Comparison of ENCODE assay signal across 19 cellular contexts in genomic region chr1:222592171-222592570, GRCh38. TPM values are rescaled to one million over a fixed set of nuclear protein-coding genes. Genes with fewer than 3 reads are reported as not detected.
DNase-seq lines count a peak whose midpoint lies in the region; TF ChIP-seq lines count a peak whose summit lies in the region.
"Had no signal": no experiment of that assay in that cellular context is flagged by ENCODE, and none has a peak within 500 bp of the region (broad histone marks: within the 10 kb centered on the region; RNA-seq: fewer than 3 reads in every experiment).

No MANE protein-coding gene starts in this region.

- DNase-seq in EH (ENCODE audit: low read depth) (peak; percentile 47), RPMI7951 (ENCODE audit: low read depth) (peak; percentile 11), fibroblast of the aortic adventitia (ENCODE audit: low read depth) (peak; percentile 12), stromal cell of bone marrow (ENCODE audit: low read depth) (peak; percentile 50), esophagus squamous epithelium (lab: John Stamatoyannopoulos, UW) (no peak), HAP-1 (ENCODE audit: low spot score in 2 of 2) (no peak)
- no peak for DNase-seq in activated CD8-positive, alpha-beta memory T cell treated with anti-CD3 and anti-CD28 coated beads for 24 hours
- DNase-seq: activated effector memory CD4-positive, alpha-beta T cell treated with anti-CD3 and anti-CD28 coated beads, Interleukin-2, amount 50 U/mL, for 16 hours; C1 segment of cervical spinal cord; central memory CD4-positive, alpha-beta T cell; DMS53; foreskin melanocyte; NCI-H187; NCI-H446; pancreas; SHP77; stimulated activated CD4-positive, alpha-beta T cell treated with anti-CD3 and anti-CD28 coated beads, Interleukin-2, amount 100 ng/mL, for 48 hours; T-helper 2 cell; testis had no signal

- H3K9me3 ChIP-seq in esophagus squamous epithelium, result no peaks in the 10 kb centered on the region
- no peaks in the 10 kb centered on the region for H3K9me3 ChIP-seq in HAP-1
- H3K9me3 ChIP-seq: pancreas, testis had no signal

- H3K4me1 ChIP-seq in esophagus squamous epithelium (peaks cover 4 to 26% (median 14%) of the 10 kb centered on the region in 3 donors), HAP-1 (peaks cover 10% of the 10 kb centered on the region)

- 68 to 81% methylated on average over 3 of the region's 3 CpGs for WGBS in esophagus squamous epithelium, 2 donors

- H3K27me3 ChIP-seq in esophagus squamous epithelium (no peaks in the 10 kb centered on the region), HAP-1 (ENCODE audit: low read depth) (no peaks in the 10 kb centered on the region; the same call in 1 of the 2 replicates)
- H3K27me3 ChIP-seq: pancreas, testis had no signal

- intact Hi-C loops in esophagus squamous epithelium (cut with DNase I), result no loop called here

- TF ChIP-seq CTCF in fibroblast of the aortic adventitia (IDR thresholded peaks at IDR 0.05; ENCODE audit: insufficient read depth, low read length), result no peak
- TF ChIP-seq CTCF in esophagus squamous epithelium (IDR thresholded peaks at IDR 0.05), result no peak

- H3K36me3 ChIP-seq in esophagus squamous epithelium (peaks cover 0 to 9% (median under 1%) of the 10 kb centered on the region in 3 donors), HAP-1 (replicated peaks) (peaks cover 10% of the 10 kb centered on the region)
- H3K36me3 ChIP-seq: pancreas had no signal

- in situ Hi-C loops in HAP-1 (cut with MboI; ENCODE audit: low sequenced_read_pairs), result no loop called here

- TF ChIP-seq POLR2A in esophagus squamous epithelium (IDR thresholded peaks at IDR 0.05), result no peak

- no peak overlapping the region for H3K27ac ChIP-seq in esophagus squamous epithelium
- H3K27ac ChIP-seq: pancreas, testis had no signal

- no peak overlapping the region for H3K4me3 ChIP-seq in fibroblast of the aortic adventitia (ENCODE audit: low read depth, low read length)
- H3K4me3 ChIP-seq in esophagus squamous epithelium, result no peak overlapping the region
- no peak overlapping the region for H3K4me3 ChIP-seq in HAP-1
- H3K4me3 ChIP-seq: pancreas, testis had no signal

RNA-seq across cellular contexts. Expression of gene TAF1A, which starts 2.4 kb away (rescaled TPM):
- 15.7 and 17.4 TPM in 2 replicates for total RNA-seq in RPMI7951 (2014; rRNA removed; shearing (Covaris generic))
- total RNA-seq in fibroblast of the aortic adventitia (ENCODE audit: low replicate concordance), result 11.8 and 16.5 TPM in 2 replicates
- total RNA-seq in esophagus squamous epithelium, result 1 to 10 TPM; 2.3 to 7.7 (median 5.2) TPM

RNA-seq across cellular contexts. Expression of gene MIA3, which starts 25.7 kb away (rescaled TPM):
- total RNA-seq in RPMI7951 (2014; rRNA removed; shearing (Covaris generic)), result 22.7 and 25.5 TPM in 2 replicates
- total RNA-seq in fibroblast of the aortic adventitia (ENCODE audit: low replicate concordance) (61.5 and 81.0 TPM in 2 replicates), esophagus squamous epithelium (10 to 100 TPM; 17.5 to 40.4 (median 24.0) TPM)

RNA-seq across cellular contexts. Expression of gene HHIPL2, which starts 44.3 kb away (rescaled TPM):
- total RNA-seq in RPMI7951 (2014; rRNA removed; shearing (Covaris generic)), result 0.29 and 1.4 TPM in 2 replicates
- total RNA-seq in fibroblast of the aortic adventitia (ENCODE audit: low replicate concordance), result 0.18 TPM in 1 of 2 replicates, not detected in the other
- total RNA-seq in esophagus squamous epithelium, result not detected

Comparison
In these comparisons a context has a peak if more than half of its experiments do, and no peak if none do; other contexts are left out.
1. DNase-seq: peak in EH (single experiment), RPMI7951 (single experiment), fibroblast of the aortic adventitia (single experiment) and stromal cell of bone marrow (single experiment); none in esophagus squamous epithelium (single experiment), HAP-1 (0 of 2) and activated CD8-positive, alpha-beta memory T cell treated with anti-CD3 and anti-CD28 coated beads for 24 hours (single experiment).